Comparison of ENCODE assay signal across 8 cellular contexts in genomic region chr11:118224512-118225180, GRCh38. TPM values are rescaled to one million over a fixed set of nuclear protein-coding genes. Genes with fewer than 3 reads are reported as not detected.
DNase-seq lines count a peak whose midpoint lies in the region; ATAC-seq, FAIRE-seq and TF ChIP-seq lines count a peak whose summit lies in the region.

Gene JAML (minus strand): TSS chr11:118225011. CDS start chr11:118214866, 10,145 bp downstream.

- H3K9me3 Mint-ChIP-seq in activated T-cell treated with anti-CD3 and anti-CD28 coated beads, Interleukin-2, amount 50 U/mL, for 4 hours, result no peaks in the 10 kb centered on the region
- no peaks in the 10 kb centered on the region for H3K9me3 Mint-ChIP-seq in natural killer cell

- peak within 1 kb of the TSS; percentile 82 for H3K4me3 Mint-ChIP-seq in activated T-cell treated with anti-CD3 and anti-CD28 coated beads, Interleukin-2, amount 50 U/mL, for 4 hours
- H3K4me3 Mint-ChIP-seq in natural killer cell, result peak within 1 kb of the TSS; percentile 66

- H3K4me1 Mint-ChIP-seq in activated T-cell treated with anti-CD3 and anti-CD28 coated beads, Interleukin-2, amount 50 U/mL, for 4 hours (ENCODE audit: low read depth), result peaks cover 56% of the 10 kb centered on the region
- peaks cover 39 to 50% of the 10 kb centered on the region in 2 donors for H3K4me1 Mint-ChIP-seq in natural killer cell

- FAIRE-seq in GM12891 (lab: Jason Lieb, UNC), result peak; percentile 69

- ATAC-seq in HG03460 (IDR thresholded peaks at IDR 0.05; ENCODE audit: unreplicated experiment) (peak; percentile 39), natural killer cell (peak in 2 of 3 donors; percentile 34 to 56), HG03439 (IDR thresholded peaks at IDR 0.05; ENCODE audit: unreplicated experiment) (no peak)
- ATAC-seq in activated T-cell treated with anti-CD3 and anti-CD28 coated beads, Interleukin-2, amount 50 U/mL, for 4 hours, result peak; percentile 73 to 82

- in situ Hi-C loops in GM13976 (cut with MboI; ENCODE audit: low sequenced_read_pairs, unreplicated experiment), result no loop called here

- intact Hi-C loops in natural killer cell (cut with micrococcal nuclease), result loop anchor here (10.0 kb wide), 1 partner anchor 220 kb away; no protein-coding TSS in a partner anchor

- peaks cover 47% of the 10 kb centered on the region for H3K36me3 Mint-ChIP-seq in activated T-cell treated with anti-CD3 and anti-CD28 coated beads, Interleukin-2, amount 50 U/mL, for 4 hours (ENCODE audit: insufficient read depth)
- H3K36me3 Mint-ChIP-seq in natural killer cell, result no peaks in the 10 kb centered on the region

- TF ChIP-seq CTCF in natural killer cell (IDR thresholded peaks at IDR 0.05) (no peak), GM13976 (IDR thresholded peaks at IDR 0.05; ENCODE audit: borderline replicate concordance, control extremely low read depth, extremely low read depth, insufficient read depth, missing control alignments) (no peak)

- no peak for TF ChIP-seq POLR2A in GM12891 (IDR thresholded peaks at IDR 0.05; ENCODE audit: low read depth, low read length)

- no peak for DNase-seq in GM12891 (ENCODE audit: insufficient read length, low spot score)
- peak; percentile 53 for DNase-seq in activated T-cell treated with anti-CD3 and anti-CD28 coated beads, Interleukin-2, amount 50 U/mL, for 4 hours
- no peak for DNase-seq in natural killer cell
- no peak for DNase-seq in GM13976 (ENCODE audit: low spot score)
- DNase-seq in cortex of kidney (lab: John Stamatoyannopoulos, UW), result no peak
- no peak for DNase-seq in mesenteric fat pad (ENCODE audit: low spot score)

- H3K27me3 Mint-ChIP-seq in activated T-cell treated with anti-CD3 and anti-CD28 coated beads, Interleukin-2, amount 50 U/mL, for 4 hours (ENCODE audit: low read depth), result no peaks in the 10 kb centered on the region
- H3K27me3 Mint-ChIP-seq in natural killer cell (ENCODE audit: low read depth in 2 of 2), result peaks cover 13 to 45% of the 10 kb centered on the region in 2 donors

- peak within 1 kb of the TSS in 1 of 2 donors; percentile 89 for H3K27ac Mint-ChIP-seq in natural killer cell

TF ChIP-seq in GM12891, 5 proteins besides CTCF, POLR2A, EP300 and RAD21:
- TF ChIP-seq TAF1 (IDR thresholded peaks at IDR 0.05; ENCODE audit: low read depth, low read length), result no peak; the same call in 1 of the 2 replicates
- no peak for TF ChIP-seq PAX5 (IDR thresholded peaks at IDR 0.05; ENCODE audit: insufficient read depth, low read length, severe bottlenecking)

RNA-seq across cellular contexts. Expression of gene JAML, which starts in this region (rescaled TPM):
- polyA plus RNA-seq in GM12891 (2012; ENCODE audit: low read depth, missing spikeins), result 3.8 TPM
- 100 to 1,000 TPM; 135 to 153 (median 137) TPM for total RNA-seq in activated T-cell treated with anti-CD3 and anti-CD28 coated beads, Interleukin-2, amount 50 U/mL, for 4 hours
- total RNA-seq in natural killer cell, result 10 to 100 TPM in 2 of 3 donors, 1 to 10 TPM in 1; 7.1 to 27.8 (median 12.8) TPM
- total RNA-seq in mesenteric fat pad, result 7.9 TPM

Comparison
In these comparisons a context has a peak if more than half of its experiments do, and no peak if none do; other contexts are left out.
1. RNA of gene JAML (total RNA-seq): 135 to 153 TPM in activated T-cell treated with anti-CD3 and anti-CD28 coated beads, Interleukin-2, amount 50 U/mL, for 4 hours; 7.1 to 27.8 TPM in natural killer cell and 7.9 TPM in mesenteric fat pad (single experiment); every median in the first group is over 4 times any median in the second.